Comparison of ENCODE assay signal across 20 cellular contexts in genomic region chr1:30179942-30180543, GRCh38.
DNase-seq lines count a peak whose midpoint lies in the region; TF ChIP-seq lines count a peak whose summit lies in the region.
"Had no signal": no experiment of that assay in that cellular context is flagged by ENCODE, and none has a peak within 500 bp of the region (broad histone marks: within the 10 kb centered on the region; RNA-seq: fewer than 3 reads in every experiment).

No MANE protein-coding gene starts in this region.

- H4K5ac ChIP-seq in mesendoderm (ENCODE audit: low read length) = no peak overlapping the region

- no peak overlapping the region for H2BK15ac ChIP-seq in mesendoderm (replicated peaks; ENCODE audit: low read depth)

- POLR2A ChIA-PET in SK-N-SH (lab: Yijun Ruan, JAX) = no interaction called here

- H4K8ac ChIP-seq in mesendoderm (ENCODE audit: low read depth, low read length) = no peak overlapping the region

- no peaks in the 10 kb centered on the region for H3K36me3 Mint-ChIP-seq in endodermal cell (ENCODE audit: low read depth)
- H3K36me3 Mint-ChIP-seq in endothelial cell (ENCODE audit: low read depth, unreplicated experiment) = no peaks in the 10 kb centered on the region
- H3K36me3 Mint-ChIP-seq in Calu3 (ENCODE audit: insufficient read depth, unreplicated experiment) = no peaks in the 10 kb centered on the region

- no peak overlapping the region for H2AK5ac ChIP-seq in mesendoderm (ENCODE audit: low read length)

- no peak overlapping the region for H3K4me2 ChIP-seq in SK-N-SH
- no peak overlapping the region for H3K4me2 ChIP-seq in mesendoderm (ENCODE audit: low read length)

- no peak overlapping the region for H2BK120ac ChIP-seq in mesendoderm (ENCODE audit: low read depth, low read length)

- H3K27ac Mint-ChIP-seq in endodermal cell (no peak overlapping the region), endothelial cell (ENCODE audit: unreplicated experiment) (no peak overlapping the region), Calu3 (ENCODE audit: unreplicated experiment) (no peak overlapping the region)
- H3K27ac Mint-ChIP-seq: HFFc6 had no signal

- no peaks in the 10 kb centered on the region for H3K4me1 ChIP-seq in BE2C
- peaks cover 0 to 19% of the 10 kb centered on the region in 2 experiments; a peak in 2 of 4 replicates for H3K4me1 ChIP-seq in SK-N-SH (ENCODE audit: control insufficient read depth in 1 of 2, insufficient read depth in 2 of 2, low read depth in 1 of 2, low read length in 1 of 2)
- no peaks in the 10 kb centered on the region for H3K4me1 ChIP-seq in endodermal cell (ENCODE audit: control insufficient read depth, insufficient read depth, low read length)
- no peaks in the 10 kb centered on the region for H3K4me1 ChIP-seq in mesendoderm (ENCODE audit: control insufficient read depth, low read depth, low read length)

- H3K79me2 ChIP-seq in SK-N-SH (ENCODE audit: insufficient read depth) (no peaks in the 10 kb centered on the region), mesendoderm (ENCODE audit: control insufficient read depth, insufficient read depth, low read length) (no peaks in the 10 kb centered on the region)

- no peaks in the 10 kb centered on the region for H4K20me1 ChIP-seq in SK-N-SH (ENCODE audit: insufficient read depth)

- no peak for DNase-seq in BE2C
- DNase-seq in SK-N-SH = peak; percentile 76
- peak; percentile 57 for DNase-seq in endodermal cell
- DNase-seq in mesendoderm = peak; percentile 62
- DNase-seq in endothelial cell (ENCODE audit: low spot score) = no peak
- DNase-seq in activated gamma-delta T cell (lab: John Stamatoyannopoulos, UW) = no peak
- DNase-seq in NCI-H2081 (lab: John Stamatoyannopoulos, UW) = no peak
- no peak for DNase-seq in Calu3
- DNase-seq: AML-193; CD8-positive, alpha-beta memory T cell; GDM1; HFFc6; Kasumi-1; NCI-H1417; NCI-H187; NCI-H510A treated with DMSO at 0.1 percent for 48 hours; NCI-H748 treated with DMSO at 0.1 percent for 48 hours; SHP77 treated with DMSO at 0.1 percent for 48 hours had no signal

- H3K79me1 ChIP-seq in mesendoderm (ENCODE audit: low read length) = no peaks in the 10 kb centered on the region

- H2AFZ ChIP-seq in SK-N-SH (ENCODE audit: low read depth) = no peak overlapping the region

- intact Hi-C loops in Calu3 (cut with micrococcal nuclease; ENCODE audit: unreplicated experiment) = no loop called here

- peak; percentile 34 for TF ChIP-seq RAD21 in SK-N-SH (IDR thresholded peaks at IDR 0.05; ENCODE audit: low read length)

- CTCF ChIA-PET in SK-N-SH (lab: Yijun Ruan, JAX) = interaction anchor here (0.6 to 3.3 kb wide), 8 partner anchors 31 to 935 kb away, joined by 3 to 23 read pairs (median 3); no protein-coding TSS in a partner anchor
- CTCF ChIA-PET in Calu3 (lab: Charles Lee) = no interaction called here

- H3K4me1 Mint-ChIP-seq in endodermal cell = peaks cover 26% of the 10 kb centered on the region
- no peaks in the 10 kb centered on the region for H3K4me1 Mint-ChIP-seq in endothelial cell (ENCODE audit: unreplicated experiment)
- H3K4me1 Mint-ChIP-seq in Calu3 (ENCODE audit: low read depth, unreplicated experiment) = no peaks in the 10 kb centered on the region
- H3K4me1 Mint-ChIP-seq: CD8-positive, alpha-beta memory T cell had no signal

- H3K27me3 Mint-ChIP-seq in endodermal cell (ENCODE audit: insufficient read depth) (no peaks in the 10 kb centered on the region), endothelial cell (ENCODE audit: unreplicated experiment) (no peaks in the 10 kb centered on the region), Calu3 (ENCODE audit: unreplicated experiment) (peaks cover 64% of the 10 kb centered on the region)

- H3K4me3 Mint-ChIP-seq in endodermal cell = no peak overlapping the region
- H3K4me3 Mint-ChIP-seq in endothelial cell (ENCODE audit: unreplicated experiment) = no peak overlapping the region
- H3K4me3 Mint-ChIP-seq in Calu3 (ENCODE audit: low read depth, unreplicated experiment) = no peak overlapping the region
- H3K4me3 Mint-ChIP-seq: CD8-positive, alpha-beta memory T cell; HFFc6 had no signal

- TF ChIP-seq CTCF in BE2C (IDR thresholded peaks at IDR 0.05; ENCODE audit: low read depth, low read length) (peak; percentile 14; the same call in 1 of the 2 replicates), SK-N-SH (IDR thresholded peaks at IDR 0.05) (no peak), endodermal cell (conservative IDR thresholded peaks at IDR 0.05) (peak; percentile 58), endothelial cell (IDR thresholded peaks at IDR 0.05; ENCODE audit: unreplicated experiment) (no peak), Calu3 (IDR thresholded peaks at IDR 0.05; ENCODE audit: unreplicated experiment) (no peak)

- H3K9ac ChIP-seq in SK-N-SH (no peak overlapping the region), endodermal cell (ENCODE audit: extremely low read depth, low read length, poor library complexity, severe bottlenecking) (no peak overlapping the region), mesendoderm (ENCODE audit: low read length) (no peak overlapping the region)

- H3K27ac ChIP-seq in SK-N-SH (ENCODE audit: low read depth in 2 of 2, low read length in 1 of 2) = no peak overlapping the region
- H3K27ac ChIP-seq in endodermal cell (ENCODE audit: low read depth, low read length) = no peak overlapping the region
- H3K27ac ChIP-seq in mesendoderm (ENCODE audit: low read depth, low read length) = no peak overlapping the region
- H3K27ac ChIP-seq: C4-2B, RWPE1 had no signal

- no peaks in the 10 kb centered on the region for H3F3A ChIP-seq in SK-N-SH (replicated peaks; ENCODE audit: insufficient read depth)

- no peak overlapping the region for H3K18ac ChIP-seq in mesendoderm (ENCODE audit: low read length)

- H3K9me3 ChIP-seq in BE2C = no peaks in the 10 kb centered on the region
- no peaks in the 10 kb centered on the region for H3K9me3 ChIP-seq in SK-N-SH
- peaks cover 6% of the 10 kb centered on the region for H3K9me3 ChIP-seq in endodermal cell (ENCODE audit: control insufficient read depth, low read length)

- H3K27me3 ChIP-seq in BE2C (no peaks in the 10 kb centered on the region), SK-N-SH (ENCODE audit: insufficient read depth) (no peaks in the 10 kb centered on the region), endodermal cell (ENCODE audit: control insufficient read depth, insufficient read depth, low read length, poor library complexity, severe bottlenecking) (no peaks in the 10 kb centered on the region), mesendoderm (ENCODE audit: insufficient read depth, low read length, poor library complexity) (no peaks in the 10 kb centered on the region)

- TF ChIP-seq EP300 in SK-N-SH (IDR thresholded peaks at IDR 0.05; ENCODE audit: borderline replicate concordance in 1 of 2, low read depth in 1 of 2, low read length in 1 of 2) = peak in 1 of 2 experiments; percentile 92; a peak in 2 of 4 replicates

- H3K56ac ChIP-seq in mesendoderm (ENCODE audit: low read length) = peak overlapping the region; percentile 18

- no peak overlapping the region for H3K23ac ChIP-seq in mesendoderm (ENCODE audit: low read length)

- H3K4ac ChIP-seq in mesendoderm (ENCODE audit: low read depth, low read length) = no peak overlapping the region

- no peak overlapping the region for H2BK5ac ChIP-seq in mesendoderm (ENCODE audit: low read length)

- H3K36me3 ChIP-seq in BE2C (no peaks in the 10 kb centered on the region), SK-N-SH (replicated peaks in 1 of 2; ENCODE audit: control insufficient read depth in 1 of 2, insufficient read depth in 2 of 2, low read length in 1 of 2) (no peaks in the 10 kb centered on the region), endodermal cell (ENCODE audit: control insufficient read depth, insufficient read depth, low read length) (no peaks in the 10 kb centered on the region), mesendoderm (ENCODE audit: control insufficient read depth, insufficient read depth, low read length) (no peaks in the 10 kb centered on the region)

- peaks cover 4% of the 10 kb centered on the region for H3K9me3 Mint-ChIP-seq in endodermal cell
- H3K9me3 Mint-ChIP-seq in endothelial cell (ENCODE audit: unreplicated experiment) = no peaks in the 10 kb centered on the region
- no peaks in the 10 kb centered on the region for H3K9me3 Mint-ChIP-seq in Calu3 (ENCODE audit: low read depth, unreplicated experiment)

- WGBS in SK-N-SH (ENCODE audit: low lambda C conversion rate) = 12% methylated on average over 10 of the region's 10 CpGs
- WGBS in endodermal cell (ENCODE audit: insufficient coverage in 1 of 2, insufficient read length in 1 of 2), 2 experiments = 68 to 84% methylated on average over 5 to 10 of the region's 10 CpGs
- WGBS in mesendoderm (ENCODE audit: extremely low coverage, insufficient coverage, low lambda C conversion rate) = no CpG with 5 or more reads among the region's 10 CpGs

- no TSS peak for BruUV-seq in Calu3 (replicated peaks; lab: Mats Ljungman, UMichigan)

- no peaks in the 10 kb centered on the region for H3K9me2 ChIP-seq in SK-N-SH

- H3K4me3 ChIP-seq in BE2C (ENCODE audit: low read depth, low read length) = no peak overlapping the region
- H3K4me3 ChIP-seq in SK-N-SH (ENCODE audit: low read depth in 2 of 2, low read length in 1 of 2) = no peak overlapping the region
- H3K4me3 ChIP-seq in endodermal cell (ENCODE audit: low read length) = no peak overlapping the region
- H3K4me3 ChIP-seq in mesendoderm (ENCODE audit: low read length) = no peak overlapping the region

TF ChIP-seq in SK-N-SH, 30 proteins besides CTCF, POLR2A, EP300 and RAD21 (continues in another document):
- no peak for TF ChIP-seq ELF1 (IDR thresholded peaks at IDR 0.05)
- TF ChIP-seq RCOR1 (IDR thresholded peaks at IDR 0.05; ENCODE audit: low read length) = peak; percentile 97
- TF ChIP-seq GABPA (IDR thresholded peaks at IDR 0.05; ENCODE audit: low read depth) = no peak
- TF ChIP-seq FOXM1 (IDR thresholded peaks at IDR 0.05; ENCODE audit: low read depth) = no peak
- peak; percentile 73; the same call in 1 of the 2 replicates for TF ChIP-seq MXI1 (IDR thresholded peaks at IDR 0.05; ENCODE audit: low read depth, low read length)
- TF ChIP-seq TCF12 (IDR thresholded peaks at IDR 0.05) = peak; percentile 32; the same call in 1 of the 2 replicates
- TF ChIP-seq FOXJ3 (CRISPR knock-in tag; IDR thresholded peaks at IDR 0.05) = peak; percentile 95
- TF ChIP-seq, protein P1, sequence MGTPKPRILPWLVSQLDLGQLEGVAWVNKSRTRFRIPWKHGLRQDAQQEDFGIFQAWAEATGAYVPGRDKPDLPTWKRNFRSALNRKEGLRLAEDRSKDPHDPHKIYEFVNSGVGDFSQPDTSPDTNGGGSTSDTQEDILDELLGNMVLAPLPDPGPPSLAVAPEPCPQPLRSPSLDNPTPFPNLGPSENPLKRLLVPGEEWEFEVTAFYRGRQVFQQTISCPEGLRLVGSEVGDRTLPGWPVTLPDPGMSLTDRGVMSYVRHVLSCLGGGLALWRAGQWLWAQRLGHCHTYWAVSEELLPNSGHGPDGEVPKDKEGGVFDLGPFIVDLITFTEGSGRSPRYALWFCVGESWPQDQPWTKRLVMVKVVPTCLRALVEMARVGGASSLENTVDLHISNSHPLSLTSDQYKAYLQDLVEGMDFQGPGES (IDR thresholded peaks at IDR 0.05; ENCODE audit: low read depth, low read length) = no peak
- TF ChIP-seq MAX (IDR thresholded peaks at IDR 0.05; ENCODE audit: low read depth) = no peak

Comparison
In these comparisons a context has a peak if more than half of its experiments do, and no peak if none do; other contexts are left out.
1. DNase-seq: peak in SK-N-SH (single experiment), endodermal cell (single experiment) and mesendoderm (single experiment); none in BE2C (single experiment), endothelial cell (single experiment), activated gamma-delta T cell (single experiment), NCI-H2081 (0 of 2) and Calu3 (single experiment).
2. CTCF ChIP-seq: peak in BE2C (single experiment) and endodermal cell (single experiment); none in SK-N-SH (single experiment), endothelial cell (single experiment) and Calu3 (single experiment).